Comparison of ENCODE assay signal across 14 cellular contexts in genomic region chr1:112251766-112252506, GRCh38.
A peak's percentile ranks its signal among the peaks of the same experiment; 100 is the strongest.
DNase-seq lines count a peak whose midpoint lies in the region; ATAC-seq and TF ChIP-seq lines count a peak whose summit lies in the region.
"Had no signal": no experiment of that assay in that cellular context is flagged by ENCODE, and none has a peak within 500 bp of the region (broad histone marks: within the 10 kb centered on the region; RNA-seq: fewer than 3 reads in every experiment).

No MANE protein-coding gene starts in this region.

- no peak overlapping the region for H3K18ac ChIP-seq in neuronal stem cell (ENCODE audit: low read length)

- no peaks in the 10 kb centered on the region for H3K79me1 ChIP-seq in neuronal stem cell (ENCODE audit: low read depth, low read length)

- no peaks in the 10 kb centered on the region for H3K4me1 Mint-ChIP-seq in CD8-positive, alpha-beta memory T cell

- no peak overlapping the region for H2AFZ ChIP-seq in neuronal stem cell (ENCODE audit: low read length)

- no peak overlapping the region for H3K14ac ChIP-seq in neuronal stem cell (ENCODE audit: low read length)

- no peak overlapping the region for H3K27ac Mint-ChIP-seq in CD8-positive, alpha-beta memory T cell
- H3K27ac Mint-ChIP-seq: activated naive CD8-positive, alpha-beta T cell; progenitor cell of endocrine pancreas had no signal

- H2BK120ac ChIP-seq in neuronal stem cell (ENCODE audit: low read depth, low read length), result no peak overlapping the region

- no peak overlapping the region for H2AK5ac ChIP-seq in neuronal stem cell (ENCODE audit: low read depth, low read length)

- H3K4me3 Mint-ChIP-seq in CD8-positive, alpha-beta memory T cell, result no peak overlapping the region
- H3K4me3 Mint-ChIP-seq: activated naive CD8-positive, alpha-beta T cell had no signal

- peak overlapping the region; percentile 32 for H3K27ac ChIP-seq in RWPE2 (ENCODE audit: poor library complexity, severe bottlenecking)
- H3K27ac ChIP-seq in CD8-positive, alpha-beta memory T cell (ENCODE audit: low read depth, low read length), result no peak overlapping the region
- no peak overlapping the region for H3K27ac ChIP-seq in neuronal stem cell (replicated peaks; ENCODE audit: low read length)
- H3K27ac ChIP-seq: lower lobe of right lung had no signal

- no peak overlapping the region for H2BK5ac ChIP-seq in neuronal stem cell (ENCODE audit: low read length)

- H2BK12ac ChIP-seq in neuronal stem cell (ENCODE audit: low read length), result no peak overlapping the region

- H3K36me3 Mint-ChIP-seq in CD8-positive, alpha-beta memory T cell, result no peaks in the 10 kb centered on the region
- H3K36me3 Mint-ChIP-seq: activated naive CD8-positive, alpha-beta T cell had no signal

- H3K27me3 ChIP-seq in RWPE2 (ENCODE audit: insufficient read depth, poor library complexity, severe bottlenecking), result no peaks in the 10 kb centered on the region
- H3K27me3 ChIP-seq in CD8-positive, alpha-beta memory T cell (ENCODE audit: insufficient read depth, low read length, poor library complexity, severe bottlenecking), result no peaks in the 10 kb centered on the region
- no peaks in the 10 kb centered on the region for H3K27me3 ChIP-seq in neuronal stem cell (ENCODE audit: control insufficient read depth in 3 of 3, insufficient read depth in 3 of 3, low read depth in 1 of 3, low read length in 3 of 3)

- H3K23ac ChIP-seq in neuronal stem cell (ENCODE audit: low read depth, low read length, poor library complexity), result no peak overlapping the region

- H4K91ac ChIP-seq in neuronal stem cell (ENCODE audit: low read depth, low read length, poor library complexity), result no peak overlapping the region

- TF ChIP-seq CTCF in RWPE2 (IDR thresholded peaks at IDR 0.05; ENCODE audit: poor library complexity, severe bottlenecking), result no peak
- no peak for TF ChIP-seq CTCF in fibroblast of pulmonary artery (IDR thresholded peaks at IDR 0.05; ENCODE audit: low read length, missing control alignments)
- TF ChIP-seq CTCF in GM10248 (IDR thresholded peaks at IDR 0.05; ENCODE audit: control extremely low read depth, extremely low read depth, low read depth, missing control alignments), result no peak

- H3K36me3 ChIP-seq in RWPE2 (ENCODE audit: low read depth) (no peaks in the 10 kb centered on the region), neuronal stem cell (replicated peaks in 1 of 2; ENCODE audit: control insufficient read depth in 2 of 2, insufficient read depth in 2 of 2, low read length in 2 of 2) (no peaks in the 10 kb centered on the region)
- H3K36me3 ChIP-seq in CD8-positive, alpha-beta memory T cell (ENCODE audit: insufficient read depth, low read length), result no peaks in the 10 kb centered on the region
- H3K36me3 ChIP-seq: lower lobe of right lung had no signal

- no peak overlapping the region for H3K4ac ChIP-seq in neuronal stem cell (ENCODE audit: low read length)

- H3K4me1 ChIP-seq in RWPE2 (ENCODE audit: insufficient read depth, poor library complexity, severe bottlenecking) (peaks cover 13% of the 10 kb centered on the region), neuronal stem cell (ENCODE audit: control insufficient read depth in 2 of 2, insufficient read depth in 1 of 2, low read depth in 1 of 2, low read length in 2 of 2) (no peaks in the 10 kb centered on the region)
- H3K4me1 ChIP-seq in CD8-positive, alpha-beta memory T cell (ENCODE audit: insufficient read depth, low read length), result no peaks in the 10 kb centered on the region

- ATAC-seq in RWPE2 (ENCODE audit: low read depth) (peak; percentile 98), sciatic nerve (peak; percentile 24)
- ATAC-seq: lower lobe of right lung had no signal

- H3K9ac ChIP-seq in neuronal stem cell (ENCODE audit: low read depth, low read length, poor library complexity), result no peak overlapping the region

- CTCF ChIA-PET in CD8-positive, alpha-beta memory T cell (lab: Charles Lee), result no interaction called here
- CTCF ChIA-PET in GM10248 (lab: Yijun Ruan, JAX), result interaction anchor here (1.2 to 1.5 kb wide), 2 partner anchors 12 to 26 kb away, joined by 4 to 5 read pairs; no protein-coding TSS in a partner anchor

- H3K9me3 ChIP-seq in RWPE2 (ENCODE audit: severe bottlenecking), result no peaks in the 10 kb centered on the region
- no peaks in the 10 kb centered on the region for H3K9me3 ChIP-seq in CD8-positive, alpha-beta memory T cell (ENCODE audit: low read length)
- H3K9me3 ChIP-seq in neuronal stem cell (replicated peaks in 1 of 2; ENCODE audit: control insufficient read depth in 2 of 2, insufficient read depth in 1 of 2, low read depth in 1 of 2, low read length in 2 of 2), result no peaks in the 10 kb centered on the region
- H3K9me3 ChIP-seq: lower lobe of right lung had no signal

- H3K4me3 ChIP-seq in RWPE2 (ENCODE audit: severe bottlenecking), result no peak overlapping the region
- H3K4me3 ChIP-seq in fibroblast of pulmonary artery (replicated peaks; ENCODE audit: low read depth, low read length), result no peak overlapping the region
- H3K4me3 ChIP-seq in CD8-positive, alpha-beta memory T cell (ENCODE audit: low read length), result no peak overlapping the region
- no peak overlapping the region for H3K4me3 ChIP-seq in neuronal stem cell (ENCODE audit: low read length in 2 of 2)
- H3K4me3 ChIP-seq: lower lobe of right lung had no signal

- POLR2A ChIA-PET in CD8-positive, alpha-beta memory T cell (lab: Charles Lee), result no interaction called here
- POLR2A ChIA-PET in GM10248 (lab: Yijun Ruan, JAX), result no interaction called here

- no peaks in the 10 kb centered on the region for H3K9me3 Mint-ChIP-seq in CD8-positive, alpha-beta memory T cell

- WGBS in neuronal stem cell (ENCODE audit: extremely low coverage in 2 of 2, insufficient read length in 2 of 2, insufficient replicate concordance in 1 of 2), 2 donors, result no CpG with 5 or more reads among the region's 6 CpGs

- no peak overlapping the region for H2BK15ac ChIP-seq in neuronal stem cell (ENCODE audit: low read length)

- H3K27me3 Mint-ChIP-seq in CD8-positive, alpha-beta memory T cell, result peaks cover 12 to 46% of the 10 kb centered on the region in 2 donors
- H3K27me3 Mint-ChIP-seq: activated naive CD8-positive, alpha-beta T cell had no signal

- no peak overlapping the region for H4K8ac ChIP-seq in neuronal stem cell (ENCODE audit: low read depth, low read length)

- no peak overlapping the region for H3K4me2 ChIP-seq in neuronal stem cell (ENCODE audit: insufficient read depth, low read length, poor library complexity, severe bottlenecking)

- DNase-seq in GM04503 (ENCODE audit: low read depth) (peak; percentile 18), RWPE2 (ENCODE audit: low spot score) (peak; percentile 79), fibroblast of pulmonary artery (ENCODE audit: low read depth) (peak; percentile 70), sciatic nerve (ENCODE audit: low spot score) (no peak), D341Med (ENCODE audit: low spot score) (no peak), GM10248 (ENCODE audit: extremely low spot score) (no peak), neuronal stem cell (ENCODE audit: low spot score) (no peak)
- DNase-seq in CD8-positive, alpha-beta memory T cell, result no peak
- DNase-seq: cortex of kidney, lower lobe of right lung, NCI-H2171, substantia nigra had no signal

- intact Hi-C loops in sciatic nerve (cut with DNase I), result no loop called here

Comparison
In these comparisons a context has a peak if more than half of its experiments do, and no peak if none do; other contexts are left out.
1. DNase-seq: peak in GM04503 (single experiment), RWPE2 (single experiment) and fibroblast of pulmonary artery (single experiment); none in sciatic nerve (single experiment), D341Med (single experiment), CD8-positive, alpha-beta memory T cell (0 of 5), GM10248 (single experiment) and neuronal stem cell (single experiment).